In genomic region chr11:69075421-69076128, GRCh38 we compare ENCODE assay signal across 10 cellular contexts. TPM values are rescaled to one million over a fixed set of nuclear protein-coding genes. Genes with fewer than 3 reads are reported as not detected.
A peak's percentile ranks its signal among the peaks of the same experiment; 100 is the strongest.
DNase-seq lines count a peak whose midpoint lies in the region; ATAC-seq, FAIRE-seq and TF ChIP-seq lines count a peak whose summit lies in the region.
"Had no signal": no experiment of that assay in that cellular context is flagged by ENCODE, and none has a peak within 500 bp of the region (broad histone marks: within the 10 kb centered on the region; RNA-seq: fewer than 3 reads in every experiment).

No MANE protein-coding gene starts in this region.

- H3K27ac ChIP-seq in astrocyte (ENCODE audit: low read depth, low read length), result peak overlapping the region; percentile 87
- peak overlapping the region; percentile 6 for H3K27ac ChIP-seq in smooth muscle cell (ENCODE audit: low read depth)

- H3K27me3 ChIP-seq in astrocyte (ENCODE audit: insufficient read depth, low read length), result no peaks in the 10 kb centered on the region
- no peaks in the 10 kb centered on the region for H3K27me3 ChIP-seq in smooth muscle cell (ENCODE audit: low read depth)

- peak overlapping the region; percentile 80 for H3K9ac ChIP-seq in astrocyte (ENCODE audit: low read length)
- H3K9ac ChIP-seq in smooth muscle cell (ENCODE audit: low read depth), result no peak overlapping the region

- H3K79me2 ChIP-seq in astrocyte (ENCODE audit: insufficient read depth, low read length), result no peaks in the 10 kb centered on the region
- no peaks in the 10 kb centered on the region for H3K79me2 ChIP-seq in smooth muscle cell (ENCODE audit: low read depth)

- FAIRE-seq in GM12892 (lab: Jason Lieb, UNC) (peak; percentile 56), astrocyte (lab: Jason Lieb, UNC) (peak; percentile 83)

- no peak for DNase-seq in GM12892 (ENCODE audit: insufficient read length)
- peak; percentile 100 for DNase-seq in astrocyte (ENCODE audit: low read depth)
- DNase-seq in left ventricle myocardium superior, result peak; percentile 86
- DNase-seq in smooth muscle cell (lab: John Stamatoyannopoulos, UW; ENCODE audit: unreplicated experiment), result no peak
- no peak for DNase-seq in SIG-M5 (lab: John Stamatoyannopoulos, UW)
- no peak for DNase-seq in NCI-H2171 treated with DMSO at 0.1 percent for 48 hours (lab: John Stamatoyannopoulos, UW)
- DNase-seq in HT-29 (ENCODE audit: low spot score), result no peak
- DNase-seq: dermis blood vessel endothelial cell had no signal

- H4K20me1 ChIP-seq in astrocyte (ENCODE audit: insufficient read depth, low read length) (peaks cover 11% of the 10 kb centered on the region), smooth muscle cell (ENCODE audit: low read depth) (peaks cover 13% of the 10 kb centered on the region)

- WGBS in smooth muscle cell (ENCODE audit: low lambda C conversion rate), result 79% methylated on average over 18 of the region's 18 CpGs

- intact Hi-C loops in left ventricle myocardium superior (cut with micrococcal nuclease), result no loop called here

- H3K4me1 Mint-ChIP-seq in astrocyte (ENCODE audit: low read depth, unreplicated experiment), result peaks cover 17% of the 10 kb centered on the region

- no peak overlapping the region for H2AFZ ChIP-seq in astrocyte (ENCODE audit: low read depth, low read length)
- no peak overlapping the region for H2AFZ ChIP-seq in smooth muscle cell (ENCODE audit: low read depth)

- TF ChIP-seq CTCF in astrocyte (IDR thresholded peaks at IDR 0.05; ENCODE audit: insufficient read depth, low read depth, low read length), result no peak
- TF ChIP-seq CTCF in smooth muscle cell (IDR thresholded peaks at IDR 0.05; ENCODE audit: borderline replicate concordance, insufficient read depth, poor library complexity, severe bottlenecking), result no peak

- H3K36me3 Mint-ChIP-seq in astrocyte (ENCODE audit: low read depth, unreplicated experiment), result peaks cover 12% of the 10 kb centered on the region

- H3K4me2 ChIP-seq in astrocyte (ENCODE audit: low read length) (peak overlapping the region; percentile 78), smooth muscle cell (no peak overlapping the region)

- no peak for TF ChIP-seq POLR2A in GM12892 (IDR thresholded peaks at IDR 0.05; ENCODE audit: low read depth, low read length)

- peak overlapping the region; percentile 85 for H3K27ac Mint-ChIP-seq in astrocyte (ENCODE audit: unreplicated experiment)
- H3K27ac Mint-ChIP-seq: T-helper 2 cell treated with Interferon-gamma antibody and Interleukin-4, amounts not matched to agents 5 μg/mL and 100 μg/mL, for 36 hours had no signal

- no peaks in the 10 kb centered on the region for H3K36me3 ChIP-seq in astrocyte (ENCODE audit: insufficient read depth, low read length)
- H3K36me3 ChIP-seq in smooth muscle cell (ENCODE audit: low read depth), result no peaks in the 10 kb centered on the region

- H3F3A ChIP-seq in smooth muscle cell (ENCODE audit: low read depth), result no peaks in the 10 kb centered on the region

- H3K4me3 ChIP-seq in astrocyte (ENCODE audit: insufficient read depth, low read depth, low read length), result peak overlapping the region; percentile 6
- no peak overlapping the region for H3K4me3 ChIP-seq in smooth muscle cell

- no peaks in the 10 kb centered on the region for H3K27me3 Mint-ChIP-seq in astrocyte (ENCODE audit: low read depth, unreplicated experiment)

- ATAC-seq in left ventricle myocardium superior (peak; percentile 88), GM19395 (IDR thresholded peaks at IDR 0.05; ENCODE audit: unreplicated experiment) (no peak)

- H3K9me3 ChIP-seq in astrocyte (ENCODE audit: insufficient read depth, low read depth, low read length), result no peaks in the 10 kb centered on the region
- no peaks in the 10 kb centered on the region for H3K9me3 ChIP-seq in smooth muscle cell (replicated peaks; ENCODE audit: low read depth)

- H3K4me1 ChIP-seq in astrocyte (ENCODE audit: insufficient read depth, low read length) (peaks cover 29% of the 10 kb centered on the region), smooth muscle cell (ENCODE audit: low read depth) (no peaks in the 10 kb centered on the region)

- no peak overlapping the region for H3K4me3 Mint-ChIP-seq in astrocyte (ENCODE audit: unreplicated experiment)
- H3K4me3 Mint-ChIP-seq: T-helper 2 cell treated with Interferon-gamma antibody and Interleukin-4, amounts not matched to agents 5 μg/mL and 100 μg/mL, for 36 hours had no signal

- H3K9me3 Mint-ChIP-seq in astrocyte (ENCODE audit: unreplicated experiment), result no peaks in the 10 kb centered on the region
- H3K9me3 Mint-ChIP-seq: T-helper 2 cell treated with Interferon-gamma antibody and Interleukin-4, amounts not matched to agents 5 μg/mL and 100 μg/mL, for 36 hours had no signal

RNA-seq across cellular contexts. Expression of gene TPCN2, which starts 26.8 kb away (rescaled TPM):
- 14.3 TPM for polyA plus RNA-seq in GM12892 (2012; ENCODE audit: missing spikeins)
- 8.4 and 9.5 TPM in 2 replicates for total RNA-seq in astrocyte
- 7.9 TPM for total RNA-seq in left ventricle myocardium superior
- total RNA-seq in smooth muscle cell, result 5.9 and 7.4 TPM in 2 replicates
- 10.5 and 13.6 TPM in 2 replicates for polyA plus RNA-seq in smooth muscle cell
- total RNA-seq in HT-29 (2014; rRNA removed; shearing (Covaris generic)), result 21.9 and 25.1 TPM in 2 replicates

Comparison
In these comparisons a context has a peak if more than half of its experiments do, and no peak if none do; other contexts are left out.
1. DNase-seq: peak in astrocyte (single experiment) and left ventricle myocardium superior (single experiment); none in GM12892 (single experiment), smooth muscle cell (single experiment), SIG-M5 (single experiment), NCI-H2171 treated with DMSO at 0.1 percent for 48 hours (single experiment) and HT-29 (single experiment).